ENCODE assay signal across 1 cellular context in genomic region chr3:101851833-101852232, GRCh38.
A peak's percentile ranks its signal among the peaks of the same experiment; 100 is the strongest.
TF ChIP-seq lines count a peak whose summit lies in the region.

No MANE protein-coding gene starts in this region.

TF ChIP-seq in GM12878, 131 proteins besides CTCF, POLR2A, EP300 and RAD21:
- TF ChIP-seq, protein P1, sequence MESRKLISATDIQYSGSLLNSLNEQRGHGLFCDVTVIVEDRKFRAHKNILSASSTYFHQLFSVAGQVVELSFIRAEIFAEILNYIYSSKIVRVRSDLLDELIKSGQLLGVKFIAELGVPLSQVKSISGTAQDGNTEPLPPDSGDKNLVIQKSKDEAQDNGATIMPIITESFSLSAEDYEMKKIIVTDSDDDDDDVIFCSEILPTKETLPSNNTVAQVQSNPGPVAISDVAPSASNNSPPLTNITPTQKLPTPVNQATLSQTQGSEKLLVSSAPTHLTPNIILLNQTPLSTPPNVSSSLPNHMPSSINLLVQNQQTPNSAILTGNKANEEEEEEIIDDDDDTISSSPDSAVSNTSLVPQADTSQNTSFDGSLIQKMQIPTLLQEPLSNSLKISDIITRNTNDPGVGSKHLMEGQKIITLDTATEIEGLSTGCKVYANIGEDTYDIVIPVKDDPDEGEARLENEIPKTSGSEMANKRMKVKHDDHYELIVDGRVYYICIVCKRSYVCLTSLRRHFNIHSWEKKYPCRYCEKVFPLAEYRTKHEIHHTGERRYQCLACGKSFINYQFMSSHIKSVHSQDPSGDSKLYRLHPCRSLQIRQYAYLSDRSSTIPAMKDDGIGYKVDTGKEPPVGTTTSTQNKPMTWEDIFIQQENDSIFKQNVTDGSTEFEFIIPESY (IDR thresholded peaks at IDR 0.05) = no peak
- no peak for TF ChIP-seq NFIC (IDR thresholded peaks at IDR 0.05; ENCODE audit: low read depth, low read length)
- TF ChIP-seq, protein P2, sequence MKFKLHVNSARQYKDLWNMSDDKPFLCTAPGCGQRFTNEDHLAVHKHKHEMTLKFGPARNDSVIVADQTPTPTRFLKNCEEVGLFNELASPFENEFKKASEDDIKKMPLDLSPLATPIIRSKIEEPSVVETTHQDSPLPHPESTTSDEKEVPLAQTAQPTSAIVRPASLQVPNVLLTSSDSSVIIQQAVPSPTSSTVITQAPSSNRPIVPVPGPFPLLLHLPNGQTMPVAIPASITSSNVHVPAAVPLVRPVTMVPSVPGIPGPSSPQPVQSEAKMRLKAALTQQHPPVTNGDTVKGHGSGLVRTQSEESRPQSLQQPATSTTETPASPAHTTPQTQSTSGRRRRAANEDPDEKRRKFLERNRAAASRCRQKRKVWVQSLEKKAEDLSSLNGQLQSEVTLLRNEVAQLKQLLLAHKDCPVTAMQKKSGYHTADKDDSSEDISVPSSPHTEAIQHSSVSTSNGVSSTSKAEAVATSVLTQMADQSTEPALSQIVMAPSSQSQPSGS (IDR thresholded peaks at IDR 0.05; ENCODE audit: low read length) = no peak
- TF ChIP-seq, protein P3, sequence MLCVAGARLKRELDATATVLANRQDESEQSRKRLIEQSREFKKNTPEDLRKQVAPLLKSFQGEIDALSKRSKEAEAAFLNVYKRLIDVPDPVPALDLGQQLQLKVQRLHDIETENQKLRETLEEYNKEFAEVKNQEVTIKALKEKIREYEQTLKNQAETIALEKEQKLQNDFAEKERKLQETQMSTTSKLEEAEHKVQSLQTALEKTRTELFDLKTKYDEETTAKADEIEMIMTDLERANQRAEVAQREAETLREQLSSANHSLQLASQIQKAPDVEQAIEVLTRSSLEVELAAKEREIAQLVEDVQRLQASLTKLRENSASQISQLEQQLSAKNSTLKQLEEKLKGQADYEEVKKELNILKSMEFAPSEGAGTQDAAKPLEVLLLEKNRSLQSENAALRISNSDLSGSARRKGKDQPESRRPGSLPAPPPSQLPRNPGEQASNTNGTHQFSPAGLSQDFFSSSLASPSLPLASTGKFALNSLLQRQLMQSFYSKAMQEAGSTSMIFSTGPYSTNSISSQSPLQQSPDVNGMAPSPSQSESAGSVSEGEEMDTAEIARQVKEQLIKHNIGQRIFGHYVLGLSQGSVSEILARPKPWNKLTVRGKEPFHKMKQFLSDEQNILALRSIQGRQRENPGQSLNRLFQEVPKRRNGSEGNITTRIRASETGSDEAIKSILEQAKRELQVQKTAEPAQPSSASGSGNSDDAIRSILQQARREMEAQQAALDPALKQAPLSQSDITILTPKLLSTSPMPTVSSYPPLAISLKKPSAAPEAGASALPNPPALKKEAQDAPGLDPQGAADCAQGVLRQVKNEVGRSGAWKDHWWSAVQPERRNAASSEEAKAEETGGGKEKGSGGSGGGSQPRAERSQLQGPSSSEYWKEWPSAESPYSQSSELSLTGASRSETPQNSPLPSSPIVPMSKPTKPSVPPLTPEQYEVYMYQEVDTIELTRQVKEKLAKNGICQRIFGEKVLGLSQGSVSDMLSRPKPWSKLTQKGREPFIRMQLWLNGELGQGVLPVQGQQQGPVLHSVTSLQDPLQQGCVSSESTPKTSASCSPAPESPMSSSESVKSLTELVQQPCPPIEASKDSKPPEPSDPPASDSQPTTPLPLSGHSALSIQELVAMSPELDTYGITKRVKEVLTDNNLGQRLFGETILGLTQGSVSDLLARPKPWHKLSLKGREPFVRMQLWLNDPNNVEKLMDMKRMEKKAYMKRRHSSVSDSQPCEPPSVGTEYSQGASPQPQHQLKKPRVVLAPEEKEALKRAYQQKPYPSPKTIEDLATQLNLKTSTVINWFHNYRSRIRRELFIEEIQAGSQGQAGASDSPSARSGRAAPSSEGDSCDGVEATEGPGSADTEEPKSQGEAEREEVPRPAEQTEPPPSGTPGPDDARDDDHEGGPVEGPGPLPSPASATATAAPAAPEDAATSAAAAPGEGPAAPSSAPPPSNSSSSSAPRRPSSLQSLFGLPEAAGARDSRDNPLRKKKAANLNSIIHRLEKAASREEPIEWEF (IDR thresholded peaks at IDR 0.05; ENCODE audit: insufficient replicate concordance, low read depth, low read length) = no peak
- no peak for TF ChIP-seq BCLAF1 (IDR thresholded peaks at IDR 0.05)
- 0 out of 2 replicates have a peak, but pooled peaks have one; percentile 39 for TF ChIP-seq POLR2AphosphoS2 (IDR thresholded peaks at IDR 0.05; ENCODE audit: low read depth, low read length)
- TF ChIP-seq WRNIP1 (IDR thresholded peaks at IDR 0.05; ENCODE audit: borderline replicate concordance, low read depth, low read length) = 0 out of 2 replicates have a peak, but pooled peaks have one; percentile 66
- TF ChIP-seq RAD51 (IDR thresholded peaks at IDR 0.05) = no peak
- no peak for TF ChIP-seq CREM (IDR thresholded peaks at IDR 0.05; ENCODE audit: low read depth)
- TF ChIP-seq NBN (IDR thresholded peaks at IDR 0.05) = no peak
- TF ChIP-seq REST (IDR thresholded peaks at IDR 0.05; ENCODE audit: low read depth, low read length) = no peak
- no peak for TF ChIP-seq MEF2B (IDR thresholded peaks at IDR 0.05; ENCODE audit: partially characterized antibody, poor library complexity, severe bottlenecking)
- TF ChIP-seq EGR1 (IDR thresholded peaks at IDR 0.05; ENCODE audit: borderline replicate concordance in 1 of 2, low read depth in 2 of 2, low read length in 2 of 2) = no peak
- TF ChIP-seq POLR2AphosphoS5 (IDR thresholded peaks at IDR 0.05; ENCODE audit: low read length) = peak; percentile 81
- no peak for TF ChIP-seq TAF1 (IDR thresholded peaks at IDR 0.05; ENCODE audit: borderline replicate concordance, low read depth, low read length)
- TF ChIP-seq, protein P4, sequence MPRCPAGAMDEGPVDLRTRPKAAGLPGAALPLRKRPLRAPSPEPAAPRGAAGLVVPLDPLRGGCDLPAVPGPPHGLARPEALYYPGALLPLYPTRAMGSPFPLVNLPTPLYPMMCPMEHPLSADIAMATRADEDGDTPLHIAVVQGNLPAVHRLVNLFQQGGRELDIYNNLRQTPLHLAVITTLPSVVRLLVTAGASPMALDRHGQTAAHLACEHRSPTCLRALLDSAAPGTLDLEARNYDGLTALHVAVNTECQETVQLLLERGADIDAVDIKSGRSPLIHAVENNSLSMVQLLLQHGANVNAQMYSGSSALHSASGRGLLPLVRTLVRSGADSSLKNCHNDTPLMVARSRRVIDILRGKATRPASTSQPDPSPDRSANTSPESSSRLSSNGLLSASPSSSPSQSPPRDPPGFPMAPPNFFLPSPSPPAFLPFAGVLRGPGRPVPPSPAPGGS (IDR thresholded peaks at IDR 0.05; ENCODE audit: borderline replicate concordance, insufficient read depth, low read depth, low read length, poor library complexity, severe bottlenecking) = no peak
- TF ChIP-seq HDAC2 (IDR thresholded peaks at IDR 0.05) = no peak
